Comparison of ENCODE assay signal across 6 cellular contexts in the genomic region with DNA sequence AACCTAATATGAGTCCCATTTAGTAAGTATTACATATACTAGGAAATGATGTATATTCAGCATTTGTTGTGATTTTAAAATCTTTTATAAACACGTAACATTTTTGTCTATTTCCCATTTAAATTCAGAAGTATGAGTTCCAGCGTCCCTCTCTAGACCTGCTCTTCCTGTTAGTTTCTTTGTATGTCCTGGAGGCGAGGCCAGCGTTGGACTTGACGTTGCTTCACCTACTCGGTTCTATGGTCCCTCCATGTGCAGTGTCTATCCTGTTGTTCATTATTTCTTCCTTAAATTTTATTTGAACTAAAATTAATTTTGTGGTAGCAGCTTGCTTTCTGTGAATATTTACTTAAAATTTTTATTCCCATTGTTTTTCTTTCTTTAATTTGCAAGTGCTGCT.
A peak's percentile ranks its signal among the peaks of the same experiment; 100 is the strongest.
DNase-seq lines count a peak whose midpoint lies in the region; ATAC-seq and TF ChIP-seq lines count a peak whose summit lies in the region.
"Not testable (repeated sequence)": the region's sequence is repeated elsewhere in the genome, so short reads cannot be mapped to it uniquely, and the experiment has no call there.

No MANE protein-coding gene starts in this region.

- H3K36me3 ChIP-seq in BE2C; RWPE2 (ENCODE audit: low read depth); lower lobe of right lung; spleen: not testable (repeated sequence)

- H3K4me3 ChIP-seq in BE2C (ENCODE audit: low read depth, low read length); RWPE2 (ENCODE audit: severe bottlenecking); right cardiac atrium (ENCODE audit: low read length); lower lobe of right lung; spleen: not testable (repeated sequence)

- DNase-seq in BE2C: peak; percentile 7
- DNase-seq in RWPE2 (ENCODE audit: low spot score): peak; percentile 27
- peak in 2 of 3 donors; percentile 7 to 10 for DNase-seq in right cardiac atrium
- DNase-seq in lower lobe of right lung: peak; percentile 36
- DNase-seq in sciatic nerve (ENCODE audit: low spot score): peak; percentile 43
- DNase-seq in spleen: peak; percentile 59

- not testable (repeated sequence) for TF ChIP-seq POLR2A in spleen (IDR thresholded peaks at IDR 0.05)

- intact Hi-C loops in right cardiac atrium (cut with DNase I); lower lobe of right lung (cut with DNase I); sciatic nerve (cut with DNase I); spleen (cut with DNase I; ENCODE audit: low total_unique reads): not testable (repeated sequence)

- H3K27ac ChIP-seq in RWPE2 (ENCODE audit: poor library complexity, severe bottlenecking); right cardiac atrium (ENCODE audit: low read length); lower lobe of right lung; spleen: not testable (repeated sequence)

- H3K9me3 ChIP-seq in BE2C; RWPE2 (ENCODE audit: severe bottlenecking); right cardiac atrium (ENCODE audit: control insufficient read depth, low read length); lower lobe of right lung; spleen: not testable (repeated sequence)

- 51% methylated on average over 6 of the region's 6 CpGs for WGBS in right cardiac atrium
- WGBS in spleen, 5 donors: 52 to 64% (median 62%) methylated on average over 5 to 6 of the region's 6 CpGs

- not testable (repeated sequence) for TF ChIP-seq CTCF in BE2C (IDR thresholded peaks at IDR 0.05; ENCODE audit: low read depth, low read length); RWPE2 (IDR thresholded peaks at IDR 0.05; ENCODE audit: poor library complexity, severe bottlenecking); lower lobe of right lung (IDR thresholded peaks at IDR 0.05); spleen (IDR thresholded peaks at IDR 0.05 in 8 of 11, conservative IDR thresholded peaks at IDR 0.05 in 3 of 11)

- not testable (repeated sequence) for ATAC-seq in RWPE2 (ENCODE audit: low read depth); right cardiac atrium; lower lobe of right lung; sciatic nerve

- H3K27me3 ChIP-seq in BE2C; RWPE2 (ENCODE audit: insufficient read depth, poor library complexity, severe bottlenecking); right cardiac atrium (ENCODE audit: control insufficient read depth, insufficient read depth); lower lobe of right lung (ENCODE audit: low read depth); spleen (replicated peaks in 1 of 7): not testable (repeated sequence)

- not testable (repeated sequence) for H3K4me1 ChIP-seq in BE2C; RWPE2 (ENCODE audit: insufficient read depth, poor library complexity, severe bottlenecking); right cardiac atrium (ENCODE audit: control insufficient read depth, insufficient read depth, low read length); lower lobe of right lung; spleen

Comparison
In these comparisons a context has a peak if more than half of its experiments do, and no peak if none do; other contexts are left out.
1. DNase-seq: peak in every context shown above with its lines; median percentile 59 in spleen; 43 in sciatic nerve; 36 in lower lobe of right lung; 27 in RWPE2; 8 in right cardiac atrium; 7 in BE2C.